In genomic region chr1:61261585-61261984, GRCh38 we compare ENCODE assay signal across 18 cellular contexts.
"Had no signal": no experiment of that assay in that cellular context is flagged by ENCODE, and none has a peak within 500 bp of the region (broad histone marks: within the 10 kb centered on the region; RNA-seq: fewer than 3 reads in every experiment).

No MANE protein-coding gene starts in this region.

- H3K4me3 ChIP-seq: adrenal gland, spleen, transverse colon, vagina had no signal

- H3K4me1 ChIP-seq: vagina had no signal

- H3K27ac ChIP-seq: adrenal gland, spleen, transverse colon, vagina, WERI-Rb-1 had no signal

- ATAC-seq: esophagus mucosa, left lobe of liver had no signal

- H3K9me3 ChIP-seq: adrenal gland, spleen, transverse colon, vagina had no signal

- H3K36me3 ChIP-seq: adrenal gland, spleen, transverse colon, vagina, WERI-Rb-1 had no signal

- DNase-seq: activated CD4-positive, alpha-beta T cell treated with anti-CD3 and anti-CD28 coated beads for 1 hour; activated CD4-positive, alpha-beta T cell treated with anti-CD3 and anti-CD28 coated beads, Interleukin-2, amount 50 U/mL, for 4 hours; activated gamma-delta T cell; adrenal gland; effector CD4-positive, alpha-beta T cell; foreskin fibroblast; kidney; midbrain; occipital lobe; posterior cingulate gyrus; spleen; stimulated activated CD8-positive, alpha-beta memory T cell treated with anti-CD3 and anti-CD28 coated beads, Interleukin-4, amount 100 ng/mL, for 48 hours; stimulated activated naive CD4-positive, alpha-beta T cell; transverse colon; WERI-Rb-1 had no signal

- H3K27me3 ChIP-seq: adrenal gland, spleen, transverse colon, vagina had no signal
